13 cellular contexts compared by ENCODE assay signal in genomic region chr1:154145986-154146385, GRCh38. TPM values are rescaled to one million over a fixed set of nuclear protein-coding genes. Genes with fewer than 3 reads are reported as not detected.
DNase-seq lines count a peak whose midpoint lies in the region; ATAC-seq and TF ChIP-seq lines count a peak whose summit lies in the region.
"Had no signal": no experiment of that assay in that cellular context is flagged by ENCODE, and none has a peak within 500 bp of the region (broad histone marks: within the 10 kb centered on the region; RNA-seq: fewer than 3 reads in every experiment).

No MANE protein-coding gene starts in this region.

- no peaks in the 10 kb centered on the region for H3K27me3 Mint-ChIP-seq in endodermal cell (ENCODE audit: insufficient read depth)
- H3K27me3 Mint-ChIP-seq: activated naive CD8-positive, alpha-beta T cell had no signal

- H3K36me3 ChIP-seq in left ventricle myocardium inferior (no peaks in the 10 kb centered on the region), endodermal cell (ENCODE audit: control insufficient read depth, insufficient read depth, low read length) (no peaks in the 10 kb centered on the region), thoracic aorta (no peaks in the 10 kb centered on the region)
- H3K36me3 ChIP-seq: BLaER1 treated with 17β-estradiol and CSF1 and Interleukin-3, amounts not matched to agents 10 nM and 100 nM; pancreas had no signal

- no peak for ATAC-seq in Right ventricle myocardium inferior
- no peak for ATAC-seq in thoracic aorta (ENCODE audit: insufficient number of reproducible peaks, low FRiP score, low read depth)
- ATAC-seq in HG03196 (IDR thresholded peaks at IDR 0.05; ENCODE audit: unreplicated experiment), result no peak
- ATAC-seq in HG02840 (IDR thresholded peaks at IDR 0.05; ENCODE audit: low FRiP score, unreplicated experiment), result no peak
- ATAC-seq: pancreas had no signal

- H3K4me3 Mint-ChIP-seq in endodermal cell, result no peak overlapping the region
- H3K4me3 Mint-ChIP-seq: activated naive CD8-positive, alpha-beta T cell had no signal

- WGBS in endodermal cell (ENCODE audit: insufficient coverage in 1 of 2, insufficient read length in 1 of 2), 2 experiments, result 88 to 100% methylated on average over 1 to 2 of the region's 2 CpGs

- H3K27me3 ChIP-seq in left ventricle myocardium inferior (ENCODE audit: low read depth) (no peaks in the 10 kb centered on the region), endodermal cell (ENCODE audit: control insufficient read depth, insufficient read depth, low read length, poor library complexity, severe bottlenecking) (no peaks in the 10 kb centered on the region), thoracic aorta (replicated peaks; ENCODE audit: insufficient read depth) (no peaks in the 10 kb centered on the region)
- H3K27me3 ChIP-seq: BLaER1 treated with 17β-estradiol and CSF1 and Interleukin-3, amounts not matched to agents 10 nM and 100 nM; pancreas had no signal

- H3K9me3 ChIP-seq in left ventricle myocardium inferior (replicated peaks) (no peaks in the 10 kb centered on the region), endodermal cell (ENCODE audit: control insufficient read depth, low read length) (no peaks in the 10 kb centered on the region), thoracic aorta (no peaks in the 10 kb centered on the region)
- H3K9me3 ChIP-seq: BLaER1 treated with 17β-estradiol and CSF1 and Interleukin-3, amounts not matched to agents 10 nM and 100 nM; pancreas had no signal

- H3K27ac ChIP-seq in left ventricle myocardium inferior (replicated peaks), result no peak overlapping the region
- no peak overlapping the region for H3K27ac ChIP-seq in endodermal cell (ENCODE audit: low read depth, low read length)
- no peak overlapping the region for H3K27ac ChIP-seq in thoracic aorta
- H3K27ac ChIP-seq: BLaER1 treated with 17β-estradiol and CSF1 and Interleukin-3, amounts not matched to agents 10 nM and 100 nM; pancreas had no signal

- TF ChIP-seq CTCF in left ventricle myocardium inferior (IDR thresholded peaks at IDR 0.05; ENCODE audit: borderline replicate concordance) (peak; percentile 32), endodermal cell (conservative IDR thresholded peaks at IDR 0.05) (peak; percentile 69), thoracic aorta (IDR thresholded peaks at IDR 0.05) (peak; percentile 20)

- H3K4me3 ChIP-seq in left ventricle myocardium inferior, result no peak overlapping the region
- no peak overlapping the region for H3K4me3 ChIP-seq in endodermal cell (ENCODE audit: low read length)
- H3K4me3 ChIP-seq in thoracic aorta, result no peak overlapping the region
- H3K4me3 ChIP-seq: BLaER1 treated with 17β-estradiol and CSF1 and Interleukin-3, amounts not matched to agents 10 nM and 100 nM; pancreas had no signal

- DNase-seq in left ventricle myocardium inferior (no peak), Right ventricle myocardium inferior (ENCODE audit: missing footprints) (no peak), OCI-M1 (lab: John Stamatoyannopoulos, UW) (peak; percentile 37), endodermal cell (no peak), thoracic aorta (ENCODE audit: low spot score) (no peak), T1000 (lab: John Stamatoyannopoulos, UW) (no peak)
- DNase-seq: islet precursor cell, NCI-H1105 treated with DMSO at 0.1 percent for 48 hours, pancreas had no signal

- no peak overlapping the region for H3K9ac ChIP-seq in endodermal cell (ENCODE audit: extremely low read depth, low read length, poor library complexity, severe bottlenecking)
- H3K9ac ChIP-seq: BLaER1 treated with 17β-estradiol and CSF1 and Interleukin-3, amounts not matched to agents 10 nM and 100 nM had no signal

- intact Hi-C loops in left ventricle myocardium inferior (cut with micrococcal nuclease) (no loop called here), Right ventricle myocardium inferior (cut with DNase I) (no loop called here)

- no peak overlapping the region for H3K27ac Mint-ChIP-seq in endodermal cell
- H3K27ac Mint-ChIP-seq: activated naive CD8-positive, alpha-beta T cell had no signal

- no peaks in the 10 kb centered on the region for H3K4me1 Mint-ChIP-seq in endodermal cell

- H3K9me3 Mint-ChIP-seq in endodermal cell, result no peaks in the 10 kb centered on the region

- H3K36me3 Mint-ChIP-seq in endodermal cell (ENCODE audit: low read depth), result no peaks in the 10 kb centered on the region
- H3K36me3 Mint-ChIP-seq: activated naive CD8-positive, alpha-beta T cell had no signal

- no peaks in the 10 kb centered on the region for H3K4me1 ChIP-seq in left ventricle myocardium inferior
- no peaks in the 10 kb centered on the region for H3K4me1 ChIP-seq in endodermal cell (ENCODE audit: control insufficient read depth, insufficient read depth, low read length)
- no peaks in the 10 kb centered on the region for H3K4me1 ChIP-seq in thoracic aorta (ENCODE audit: control insufficient read depth in 1 of 2, low read depth in 2 of 2)
- H3K4me1 ChIP-seq: pancreas had no signal

RNA-seq across cellular contexts. Expression of gene NUP210L, which starts 8.9 kb away (rescaled TPM):
- total RNA-seq in left ventricle myocardium inferior, result 0.30 TPM
- 0.30 TPM for total RNA-seq in Right ventricle myocardium inferior
- under 1 TPM; 0.07 to 0.11 TPM for total RNA-seq in endodermal cell
- polyA plus RNA-seq in endodermal cell (2013, experiment 1 of 2), result not detected
- not detected for polyA plus RNA-seq in endodermal cell (2013, experiment 2 of 2)
- total RNA-seq in thoracic aorta, result under 1 TPM; 0.14 to 0.41 TPM

RNA-seq across cellular contexts. Expression of gene TPM3, which starts 45.9 kb away (rescaled TPM):
- total RNA-seq in left ventricle myocardium inferior (161 TPM), Right ventricle myocardium inferior (102 TPM), endodermal cell (100 to 1,000 TPM; 597 to 679 TPM), thoracic aorta (100 to 1,000 TPM; 146 to 331 TPM)
- polyA plus RNA-seq in endodermal cell (2013, experiment 1 of 2), result 357 TPM
- polyA plus RNA-seq in endodermal cell (2013, experiment 2 of 2), result 371 TPM
